ENCODE assay signal across 1 cellular context in genomic region chr6:154791561-154792317, GRCh38.
TF ChIP-seq lines count a peak whose summit lies in the region.

No MANE protein-coding gene starts in this region.

TF ChIP-seq in IMR-90, 13 proteins besides CTCF, POLR2A, EP300 and RAD21 (continued from another document):
- TF ChIP-seq RCOR1 (IDR thresholded peaks at IDR 0.05; ENCODE audit: insufficient replicate concordance, low read length) (no peak), FOS (IDR thresholded peaks at IDR 0.05; ENCODE audit: low read depth, low read length) (peak; percentile 15; the same call in 1 of the 2 replicates)
TF ChIP-seq in IMR-90: peak in this region for 2.
